ENCODE assay signal across 8 cellular contexts in genomic region chr1:55213029-55213884, GRCh38. TPM values are rescaled to one million over a fixed set of nuclear protein-coding genes. Genes with fewer than 3 reads are reported as not detected.
A peak's percentile ranks its signal among the peaks of the same experiment; 100 is the strongest.
DNase-seq lines count a peak whose midpoint lies in the region; ATAC-seq, FAIRE-seq and TF ChIP-seq lines count a peak whose summit lies in the region.

No MANE protein-coding gene starts in this region.

- DNase-seq in GM12864 (ENCODE audit: low read depth), result no peak
- peak; percentile 73 for DNase-seq in OCI-M1 (lab: John Stamatoyannopoulos, UW)
- DNase-seq in pancreas, result no peak
- DNase-seq in HTR-8/SVneo (ENCODE audit: insufficient read length, low spot score), result no peak
- DNase-seq in stimulated activated CD4-positive, alpha-beta T cell treated with anti-CD3 and anti-CD28 coated beads, Interleukin-15, amount 100 ng/mL, for 24 hours, result no peak
- DNase-seq in GF-D8 (lab: John Stamatoyannopoulos, UW), result no peak

- ATAC-seq in pancreas, result no peak
- no peak for ATAC-seq in GM18868 (IDR thresholded peaks at IDR 0.05; ENCODE audit: unreplicated experiment)

- H3K36me3 ChIP-seq in endocrine pancreas (ENCODE audit: control insufficient read depth, insufficient read depth, low read length) (no peaks in the 10 kb centered on the region), pancreas (no peaks in the 10 kb centered on the region)

- intact Hi-C loops in pancreas (cut with DNase I), result no loop called here

- peak overlapping the region; percentile 95 for H3K9ac ChIP-seq in endocrine pancreas (ENCODE audit: control insufficient read depth, insufficient read depth, low read length)

- peak overlapping the region in 2 of 4 donors; percentile 93 to 96 for H3K27ac ChIP-seq in pancreas

- H3K27me3 ChIP-seq in endocrine pancreas (ENCODE audit: control insufficient read depth, insufficient read depth, low read length), result no peaks in the 10 kb centered on the region
- no peaks in the 10 kb centered on the region for H3K27me3 ChIP-seq in pancreas

- FAIRE-seq in pancreas (lab: Jason Lieb, UNC) (no peak), HTR-8/SVneo (lab: Jason Lieb, UNC) (no peak)

- H3K4me3 ChIP-seq in GM12864 (ENCODE audit: low read depth, low read length) (peak overlapping the region; percentile 98), endocrine pancreas (ENCODE audit: control insufficient read depth, insufficient read depth, low read length) (peak overlapping the region; percentile 92), pancreas (peak overlapping the region in 3 of 4 donors; percentile 59 to 95 (median 92))

- WGBS in pancreas, 2 donors, result 7 to 8% methylated on average over 11 of the region's 11 CpGs

- H3K4me1 ChIP-seq in endocrine pancreas (ENCODE audit: control insufficient read depth, insufficient read depth, low read length), result peaks cover 43% of the 10 kb centered on the region
- H3K4me1 ChIP-seq in pancreas, result peaks cover 18 to 47% (median 25%) of the 10 kb centered on the region in 3 donors

- TF ChIP-seq CTCF in GM12864 (IDR thresholded peaks at IDR 0.05; ENCODE audit: low read depth, low read length, missing control alignments) (no peak), pancreas (IDR thresholded peaks at IDR 0.05) (no peak)

- H3K9me3 ChIP-seq in endocrine pancreas (ENCODE audit: control insufficient read depth, low read length), result no peaks in the 10 kb centered on the region
- no peaks in the 10 kb centered on the region for H3K9me3 ChIP-seq in pancreas

RNA-seq across cellular contexts. Expression of gene USP24, which starts 1.9 kb away (rescaled TPM):
- total RNA-seq in pancreas, result 10 to 100 TPM; 12.2 to 26.8 (median 16.4) TPM
- 10 to 100 TPM in 1 of 2 donors, 1 to 10 TPM in 1; 7.5 to 13.3 TPM for polyA plus RNA-seq in pancreas
